In the genomic region with DNA sequence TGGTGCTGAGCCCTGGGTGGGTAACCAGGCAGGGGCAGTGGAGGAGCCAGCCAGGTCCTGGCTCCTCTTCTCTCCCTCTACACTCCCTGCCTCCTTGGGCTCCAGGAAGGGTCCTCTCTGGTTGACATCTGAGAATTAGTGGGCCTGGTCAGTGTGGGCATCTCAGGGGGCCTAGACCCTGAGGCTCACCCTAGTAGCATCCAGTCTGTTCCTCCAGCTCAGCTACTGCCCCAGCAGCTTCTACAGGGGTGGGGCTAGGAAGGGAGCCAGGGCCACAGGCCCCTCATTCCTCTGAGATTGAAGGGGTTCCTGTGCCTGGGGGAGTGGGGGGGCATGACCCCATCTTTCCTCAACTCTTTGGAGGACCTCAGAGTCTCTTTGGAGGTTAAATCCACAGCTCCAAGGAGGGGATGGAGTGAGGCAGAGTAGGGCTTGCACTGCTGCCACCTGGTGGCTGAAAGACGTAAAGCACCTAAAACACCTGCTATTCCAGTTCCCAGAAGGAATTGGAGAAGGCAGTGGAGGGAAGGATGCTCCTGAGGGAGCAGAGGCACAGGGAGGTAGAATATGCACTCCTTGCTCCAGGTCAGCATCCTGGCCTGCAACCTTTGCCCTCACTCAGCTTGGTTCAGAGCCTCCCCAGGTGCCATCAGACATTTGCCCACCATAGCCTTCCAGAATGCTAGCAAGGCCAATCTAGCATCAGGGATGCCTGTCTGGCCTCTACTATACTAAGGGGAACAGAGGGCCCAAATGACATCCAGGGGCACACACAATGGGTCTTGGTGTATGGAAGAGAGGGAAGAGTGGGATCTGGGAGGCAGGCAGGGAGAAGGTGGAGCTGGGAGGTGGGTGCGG, we compare ENCODE assay signal across 8 cellular contexts. TPM values are rescaled to one million over a fixed set of nuclear protein-coding genes. Genes with fewer than 3 reads are reported as not detected.
DNase-seq lines count a peak whose midpoint lies in the region; ATAC-seq, FAIRE-seq and TF ChIP-seq lines count a peak whose summit lies in the region.

No MANE protein-coding gene starts in this region.

- TF ChIP-seq EP300 in gastroesophageal sphincter (IDR thresholded peaks at IDR 0.05), result no peak

- DNase-seq in COLO668 (lab: John Stamatoyannopoulos, UW; ENCODE audit: unreplicated experiment) (peak; percentile 52), HUDEP-2 (lab: John Stamatoyannopoulos, UW; ENCODE audit: unreplicated experiment in 76 of 76) (peak in 46 of 76 experiments; percentile 3 to 58 (median 33)), RWPE2 (ENCODE audit: low spot score) (no peak), osteocyte (ENCODE audit: extremely low spot score, unreplicated experiment) (peak; percentile 89), urothelium cell line (ENCODE audit: low spot score) (peak; percentile 87)
- peak; percentile 86 for DNase-seq in activated effector memory CD4-positive, alpha-beta T cell treated with anti-CD3 and anti-CD28 coated beads, Interleukin-2, amount 50 U/mL, for 16 hours

- H3K4me3 ChIP-seq in RWPE2 (ENCODE audit: severe bottlenecking) (no peak overlapping the region), gastroesophageal sphincter (no peak overlapping the region)

- H3K36me3 ChIP-seq in RWPE2 (ENCODE audit: low read depth), result no peaks in the 10 kb centered on the region
- H3K36me3 ChIP-seq in gastroesophageal sphincter, result no peaks in the 10 kb centered on the region

- no peaks in the 10 kb centered on the region for H3K9me3 Mint-ChIP-seq in osteocyte (ENCODE audit: unreplicated experiment)

- H3K36me3 Mint-ChIP-seq in osteocyte (ENCODE audit: unreplicated experiment), result no peaks in the 10 kb centered on the region

- H3K9me3 ChIP-seq in RWPE2 (ENCODE audit: severe bottlenecking) (no peaks in the 10 kb centered on the region), gastroesophageal sphincter (no peaks in the 10 kb centered on the region)

- FAIRE-seq in urothelium cell line (lab: Jason Lieb, UNC), result peak; percentile 61

- no peak overlapping the region for H3K27ac Mint-ChIP-seq in osteocyte (ENCODE audit: unreplicated experiment)

- H3K4me1 ChIP-seq in RWPE2 (ENCODE audit: insufficient read depth, poor library complexity, severe bottlenecking) (no peaks in the 10 kb centered on the region), gastroesophageal sphincter (no peaks in the 10 kb centered on the region)

- H3K27ac ChIP-seq in RWPE2 (ENCODE audit: poor library complexity, severe bottlenecking) (no peak overlapping the region), gastroesophageal sphincter (no peak overlapping the region)

- TF ChIP-seq POLR2A in gastroesophageal sphincter (IDR thresholded peaks at IDR 0.05), result no peak

- TF ChIP-seq CTCF in RWPE2 (IDR thresholded peaks at IDR 0.05; ENCODE audit: poor library complexity, severe bottlenecking) (peak; percentile 87), gastroesophageal sphincter (IDR thresholded peaks at IDR 0.05) (peak in 3 of 4 experiments; percentile 89 to 93 (median 89)), osteocyte (IDR thresholded peaks at IDR 0.05) (peak; percentile 88)

- ATAC-seq in RWPE2 (ENCODE audit: low read depth), result peak; percentile 74
- peak; percentile 65 for ATAC-seq in gastroesophageal sphincter
- no peak for ATAC-seq in GM21529 (IDR thresholded peaks at IDR 0.05; ENCODE audit: unreplicated experiment)

- no peak overlapping the region for H3K4me3 Mint-ChIP-seq in osteocyte (ENCODE audit: unreplicated experiment)

- 0 to 100% methylated on average over 1 of the region's 2 CpGs for WGBS in gastroesophageal sphincter (ENCODE audit: low coverage in 1 of 2), 2 donors

- no peaks in the 10 kb centered on the region for H3K4me1 Mint-ChIP-seq in osteocyte (ENCODE audit: unreplicated experiment)

- H3K27me3 Mint-ChIP-seq in osteocyte (ENCODE audit: unreplicated experiment), result peaks cover 28% of the 10 kb centered on the region

- H3K27me3 ChIP-seq in RWPE2 (ENCODE audit: insufficient read depth, poor library complexity, severe bottlenecking), result no peaks in the 10 kb centered on the region
- peaks cover 8% of the 10 kb centered on the region for H3K27me3 ChIP-seq in gastroesophageal sphincter

RNA-seq across cellular contexts. Expression of gene C3orf18, which starts 25.1 kb away (rescaled TPM):
- total RNA-seq in gastroesophageal sphincter (10 to 100 TPM in 3 of 4 donors, 1 to 10 TPM in 1; 9.7 to 42.8 (median 25.3) TPM), osteocyte (2.2 and 3.9 TPM in 2 replicates)

RNA-seq across cellular contexts. Expression of gene HEMK1, which starts 26.9 kb away (rescaled TPM):
- total RNA-seq in gastroesophageal sphincter (10 to 100 TPM in 3 of 4 donors, 1 to 10 TPM in 1; 6.4 to 11.7 (median 11.4) TPM), osteocyte (19.9 and 23.1 TPM in 2 replicates)

RNA-seq across cellular contexts. Expression of gene CACNA2D2, which starts 39.0 kb away (rescaled TPM):
- total RNA-seq in gastroesophageal sphincter (1 to 10 TPM in 1 of 4 donors, under 1 TPM in 3; 0.31 to 1.7 (median 0.66) TPM), osteocyte (0.13 and 0.27 TPM in 2 replicates)
